Comparison of ENCODE assay signal across 1 cellular context in the genomic region with DNA sequence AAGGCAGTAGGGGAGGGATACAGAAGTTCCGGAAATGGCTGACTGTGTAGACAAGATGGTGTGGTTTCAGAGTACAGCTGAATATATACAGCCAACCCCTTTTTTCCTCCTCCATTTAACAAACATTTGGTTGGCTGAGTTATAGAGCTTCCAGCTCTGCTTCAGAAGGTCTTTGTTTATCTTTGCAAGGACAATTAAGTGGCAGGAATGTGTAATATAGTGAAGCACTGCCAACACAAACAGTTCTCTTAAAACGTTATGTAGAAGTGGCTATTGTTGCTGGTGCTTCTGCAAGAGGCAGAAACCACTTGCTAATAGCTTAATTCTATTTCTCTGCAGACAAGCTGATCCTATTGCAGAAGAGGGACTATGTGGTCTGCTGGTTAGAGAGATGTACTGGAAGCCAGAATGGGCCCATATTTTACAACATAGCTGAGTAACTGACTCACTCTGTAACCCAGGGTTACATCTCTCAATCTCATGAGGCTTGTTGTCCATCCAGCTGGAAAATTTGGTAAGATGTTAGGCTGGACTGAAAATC.
TF ChIP-seq lines count a peak whose summit lies in the region.

No MANE protein-coding gene starts in this region.

TF ChIP-seq in SK-N-SH treated with all-trans-retinoic acid at 6 μM for 48 hours, 23 proteins besides CTCF, POLR2A, EP300 and RAD21 (continued from another document):
- TF ChIP-seq TSHZ2 (CRISPR knock-in tag; IDR thresholded peaks at IDR 0.05): no peak
- TF ChIP-seq ISL1 (CRISPR knock-in tag; IDR thresholded peaks at IDR 0.05): peak; percentile 92
- TF ChIP-seq ZFP30 (CRISPR knock-in tag; IDR thresholded peaks at IDR 0.05): no peak
- TF ChIP-seq SNAI2 (CRISPR knock-in tag; IDR thresholded peaks at IDR 0.05): peak; percentile 87; the same call in 1 of the 2 replicates
- TF ChIP-seq, protein P1, sequence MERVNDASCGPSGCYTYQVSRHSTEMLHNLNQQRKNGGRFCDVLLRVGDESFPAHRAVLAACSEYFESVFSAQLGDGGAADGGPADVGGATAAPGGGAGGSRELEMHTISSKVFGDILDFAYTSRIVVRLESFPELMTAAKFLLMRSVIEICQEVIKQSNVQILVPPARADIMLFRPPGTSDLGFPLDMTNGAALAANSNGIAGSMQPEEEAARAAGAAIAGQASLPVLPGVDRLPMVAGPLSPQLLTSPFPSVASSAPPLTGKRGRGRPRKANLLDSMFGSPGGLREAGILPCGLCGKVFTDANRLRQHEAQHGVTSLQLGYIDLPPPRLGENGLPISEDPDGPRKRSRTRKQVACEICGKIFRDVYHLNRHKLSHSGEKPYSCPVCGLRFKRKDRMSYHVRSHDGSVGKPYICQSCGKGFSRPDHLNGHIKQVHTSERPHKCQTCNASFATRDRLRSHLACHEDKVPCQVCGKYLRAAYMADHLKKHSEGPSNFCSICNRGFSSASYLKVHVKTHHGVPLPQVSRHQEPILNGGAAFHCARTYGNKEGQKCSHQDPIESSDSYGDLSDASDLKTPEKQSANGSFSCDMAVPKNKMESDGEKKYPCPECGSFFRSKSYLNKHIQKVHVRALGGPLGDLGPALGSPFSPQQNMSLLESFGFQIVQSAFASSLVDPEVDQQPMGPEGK (CRISPR knock-in tag; IDR thresholded peaks at IDR 0.05; ENCODE audit: borderline replicate concordance): no peak; the same call in 1 of the 2 replicates
- no peak for TF ChIP-seq ZNF565 (CRISPR knock-in tag; conservative IDR thresholded peaks at IDR 0.05; ENCODE audit: low read depth)
- TF ChIP-seq CSDC2 (CRISPR knock-in tag; IDR thresholded peaks at IDR 0.05): 0 out of 2 replicates have a peak, but pooled peaks have one; percentile 54
- no peak for TF ChIP-seq POU6F1 (CRISPR knock-in tag; IDR thresholded peaks at IDR 0.05; ENCODE audit: borderline replicate concordance, low read depth)
- no peak for TF ChIP-seq ZNF70 (CRISPR knock-in tag; IDR thresholded peaks at IDR 0.05)
- no peak for TF ChIP-seq TOX (CRISPR knock-in tag; IDR thresholded peaks at IDR 0.05; ENCODE audit: borderline replicate concordance)
- TF ChIP-seq, protein P2, sequence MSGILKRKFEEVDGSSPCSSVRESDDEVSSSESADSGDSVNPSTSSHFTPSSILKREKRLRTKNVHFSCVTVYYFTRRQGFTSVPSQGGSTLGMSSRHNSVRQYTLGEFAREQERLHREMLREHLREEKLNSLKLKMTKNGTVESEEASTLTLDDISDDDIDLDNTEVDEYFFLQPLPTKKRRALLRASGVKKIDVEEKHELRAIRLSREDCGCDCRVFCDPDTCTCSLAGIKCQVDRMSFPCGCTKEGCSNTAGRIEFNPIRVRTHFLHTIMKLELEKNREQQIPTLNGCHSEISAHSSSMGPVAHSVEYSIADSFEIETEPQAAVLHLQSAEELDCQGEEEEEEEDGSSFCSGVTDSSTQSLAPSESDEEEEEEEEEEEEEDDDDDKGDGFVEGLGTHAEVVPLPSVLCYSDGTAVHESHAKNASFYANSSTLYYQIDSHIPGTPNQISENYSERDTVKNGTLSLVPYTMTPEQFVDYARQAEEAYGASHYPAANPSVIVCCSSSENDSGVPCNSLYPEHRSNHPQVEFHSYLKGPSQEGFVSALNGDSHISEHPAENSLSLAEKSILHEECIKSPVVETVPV (CRISPR knock-in tag; IDR thresholded peaks at IDR 0.05): no peak
